Comparison of ENCODE assay signal across 1 cellular context in genomic region chr13:41854758-41855157, GRCh38.
TF ChIP-seq lines count a peak whose summit lies in the region.

No MANE protein-coding gene starts in this region.

TF ChIP-seq in WTC11, 78 proteins besides CTCF, POLR2A, EP300 and RAD21 (continued from another document):
- TF ChIP-seq ZBTB43 (CRISPR knock-in tag; IDR thresholded peaks at IDR 0.05), result no peak
